8 cellular contexts compared by ENCODE assay signal in genomic region chr6:36123270-36124139, GRCh38. TPM values are rescaled to one million over a fixed set of nuclear protein-coding genes. Genes with fewer than 3 reads are reported as not detected.
DNase-seq lines count a peak whose midpoint lies in the region; FAIRE-seq and TF ChIP-seq lines count a peak whose summit lies in the region.

No MANE protein-coding gene starts in this region.

- no TSS peak for BruUV-seq in PC-9 (replicated peaks; lab: Mats Ljungman, UMichigan)

- H3K27ac Mint-ChIP-seq in nephron progenitor cell = no peak overlapping the region
- peak overlapping the region; percentile 36 for H3K27ac Mint-ChIP-seq in stimulated activated naive CD8-positive, alpha-beta T cell treated with anti-CD3 and anti-CD28 coated beads, Interleukin-15, Interleukin-2, amounts not matched to agents 100 ng/mL and 50 ng/mL, for 24 hours

- H3K4me1 Mint-ChIP-seq in nephron progenitor cell = peaks cover 29% of the 10 kb centered on the region
- H3K4me1 Mint-ChIP-seq in stimulated activated naive CD8-positive, alpha-beta T cell treated with anti-CD3 and anti-CD28 coated beads, Interleukin-15, Interleukin-2, amounts not matched to agents 100 ng/mL and 50 ng/mL, for 24 hours (ENCODE audit: low read depth) = peaks cover 93% of the 10 kb centered on the region

- POLR2A ChIA-PET in PC-9 (lab: Charles Lee; ENCODE audit: unreplicated experiment) = no interaction called here

- H3K27me3 ChIP-seq in PC-9 (ENCODE audit: insufficient read depth, low read depth) = no peaks in the 10 kb centered on the region

- TF ChIP-seq CTCF in PC-9 (conservative IDR thresholded peaks at IDR 0.05) (peak; percentile 77), nephron progenitor cell (IDR thresholded peaks at IDR 0.05) (peak; percentile 36)

- no peaks in the 10 kb centered on the region for H3K36me3 Mint-ChIP-seq in nephron progenitor cell (ENCODE audit: low read depth)
- H3K36me3 Mint-ChIP-seq in stimulated activated naive CD8-positive, alpha-beta T cell treated with anti-CD3 and anti-CD28 coated beads, Interleukin-15, Interleukin-2, amounts not matched to agents 100 ng/mL and 50 ng/mL, for 24 hours (ENCODE audit: low read depth) = peaks cover 6% of the 10 kb centered on the region

- no peaks in the 10 kb centered on the region for H3K9me2 ChIP-seq in PC-9 (ENCODE audit: insufficient read depth)

- CTCF ChIA-PET in PC-9 (lab: Charles Lee) = interaction anchor here (0.5 to 0.7 kb wide), 3 partner anchors 177 to 1024 kb away, joined by 3 read pairs; no protein-coding TSS in a partner anchor

- H4K20me1 ChIP-seq in PC-9 (ENCODE audit: insufficient read depth) = no peaks in the 10 kb centered on the region

- peaks cover 70% of the 10 kb centered on the region for H3F3A ChIP-seq in PC-9 (ENCODE audit: insufficient read depth, low read depth)

- H3K27ac ChIP-seq in PC-9 = no peak overlapping the region

- peaks cover 7% of the 10 kb centered on the region for H3K79me2 ChIP-seq in PC-9 (ENCODE audit: low read depth)

- H2AFZ ChIP-seq in PC-9 = no peak overlapping the region

- H3K4me3 Mint-ChIP-seq in nephron progenitor cell = no peak overlapping the region
- H3K4me3 Mint-ChIP-seq in stimulated activated naive CD8-positive, alpha-beta T cell treated with anti-CD3 and anti-CD28 coated beads, Interleukin-15, Interleukin-2, amounts not matched to agents 100 ng/mL and 50 ng/mL, for 24 hours = no peak overlapping the region

- H3K27me3 Mint-ChIP-seq in nephron progenitor cell (ENCODE audit: low read depth, poor library complexity) = peaks cover 25% of the 10 kb centered on the region
- no peaks in the 10 kb centered on the region for H3K27me3 Mint-ChIP-seq in stimulated activated naive CD8-positive, alpha-beta T cell treated with anti-CD3 and anti-CD28 coated beads, Interleukin-15, Interleukin-2, amounts not matched to agents 100 ng/mL and 50 ng/mL, for 24 hours

- H3K9me3 ChIP-seq in PC-9 (ENCODE audit: insufficient read depth, low read depth) = no peaks in the 10 kb centered on the region

- peaks cover 84% of the 10 kb centered on the region for H3K4me1 ChIP-seq in PC-9 (replicated peaks; ENCODE audit: insufficient read depth)

- intact Hi-C loops in PC-9 (cut with micrococcal nuclease; ENCODE audit: unreplicated experiment) = loop anchor here (5.0 kb wide), 1 partner anchor 179 kb away; no protein-coding TSS in a partner anchor

- DNase-seq in Ammon's horn (ENCODE audit: low spot score) = peak; percentile 82
- DNase-seq in GM19239 (ENCODE audit: insufficient read length, low spot score) = peak; percentile 64
- DNase-seq in HuH-7 (ENCODE audit: low spot score) = peak; percentile 73
- DNase-seq in PC-9 = peak; percentile 48 to 75
- peak; percentile 87 for DNase-seq in activated T-cell treated with anti-CD3 and anti-CD28 coated beads, Interleukin-2, amount 50 U/mL, for 1 hour
- DNase-seq in fibroblast of gingiva (ENCODE audit: low read depth) = peak; percentile 71
- peak; percentile 76 for DNase-seq in nephron progenitor cell

- H3K4me2 ChIP-seq in PC-9 = no peak overlapping the region

- no peaks in the 10 kb centered on the region for H3K9me3 Mint-ChIP-seq in nephron progenitor cell
- no peaks in the 10 kb centered on the region for H3K9me3 Mint-ChIP-seq in stimulated activated naive CD8-positive, alpha-beta T cell treated with anti-CD3 and anti-CD28 coated beads, Interleukin-15, Interleukin-2, amounts not matched to agents 100 ng/mL and 50 ng/mL, for 24 hours

- FAIRE-seq in GM19239 (lab: Jason Lieb, UNC) = peak; percentile 23

- no peaks in the 10 kb centered on the region for H3K36me3 ChIP-seq in PC-9 (ENCODE audit: low read depth)

- no peak overlapping the region for H3K4me3 ChIP-seq in PC-9

RNA-seq across cellular contexts. Expression of gene MAPK13, which starts 6.8 kb away (rescaled TPM):
- 141 and 146 TPM in 2 replicates for total RNA-seq in PC-9 (2021)
